Comparison of ENCODE assay signal across 21 cellular contexts in genomic region chr6:5208491-5208890, GRCh38. TPM values are rescaled to one million over a fixed set of nuclear protein-coding genes. Genes with fewer than 3 reads are reported as not detected.
DNase-seq lines count a peak whose midpoint lies in the region; ATAC-seq and TF ChIP-seq lines count a peak whose summit lies in the region.
"Had no signal": no experiment of that assay in that cellular context is flagged by ENCODE, and none has a peak within 500 bp of the region (broad histone marks: within the 10 kb centered on the region; RNA-seq: fewer than 3 reads in every experiment).

No MANE protein-coding gene starts in this region.

- peak overlapping the region; percentile 35 to 76 (median 57) for H3K27ac ChIP-seq in esophagus muscularis mucosa (replicated peaks in 1 of 4)
- H3K27ac ChIP-seq: KMS-11, right lobe of liver had no signal

- POLR2A ChIA-PET in AG04449 (lab: Yijun Ruan, JAX): no interaction called here

- DNase-seq in AG04449 (ENCODE audit: low read depth, low spot score) (peak; percentile 73), esophagus muscularis mucosa (ENCODE audit: extremely low spot score) (no peak), osteocyte (ENCODE audit: extremely low spot score, unreplicated experiment) (no peak)
- no peak for DNase-seq in stimulated activated effector memory CD8-positive, alpha-beta T cell treated with anti-CD3 and anti-CD28 coated beads, Interleukin-12 subunit alpha, Interleukin-12 subunit beta, amount 100 ng/mL, for 72 hours (ENCODE audit: low spot score in 2 of 2)
- DNase-seq: activated B cell treated with CpG ODN at 0.5 μM for 24 hours; activated CD4-positive, alpha-beta memory T cell treated with anti-CD3 and anti-CD28 coated beads, Interleukin-2, amount 10 ng/mL, durations not matched to agents 7 days and 5 days; activated naive CD4-positive, alpha-beta T cell treated with Interleukin-2 at 50 U/mL for 16 hours; activated T-cell treated with anti-CD3 and anti-CD28 coated beads, Interleukin-2, amount 50 U/mL, for 24 hours; DMS53; MV-4-11; NCI-H187 treated with DMSO at 0.1 percent for 48 hours; NCI-H226; right lobe of liver; stimulated activated naive CD8-positive, alpha-beta T cell treated with anti-CD3 and anti-CD28 coated beads, Interleukin-15, Interleukin-2, amounts not matched to agents 100 U/mL and 50 U/mL, for 24 hours had no signal

- CTCF ChIA-PET in AG04449 (lab: Yijun Ruan, JAX): interaction anchor here (0.9 to 6.4 kb wide), 5 partner anchors 9 to 194 kb away, joined by 3 to 29 read pairs (median 5); no protein-coding TSS in a partner anchor

- no peaks in the 10 kb centered on the region for H3K27me3 ChIP-seq in esophagus muscularis mucosa
- H3K27me3 ChIP-seq: right lobe of liver had no signal

- H3K4me1 ChIP-seq in esophagus muscularis mucosa: peaks cover 39 to 55% (median 54%) of the 10 kb centered on the region in 4 donors

- TF ChIP-seq CTCF in AG04449 (IDR thresholded peaks at IDR 0.05; ENCODE audit: insufficient read depth, low read length, missing control alignments) (no peak), esophagus muscularis mucosa (IDR thresholded peaks at IDR 0.05) (no peak), osteocyte (IDR thresholded peaks at IDR 0.05) (no peak)

- H3K27me3 Mint-ChIP-seq in IgD-negative memory B cell (no peaks in the 10 kb centered on the region), osteocyte (ENCODE audit: unreplicated experiment) (no peaks in the 10 kb centered on the region)
- H3K27me3 Mint-ChIP-seq: activated B cell treated with CpG ODN at 0.5 μM for 24 hours; activated CD4-positive, alpha-beta memory T cell treated with anti-CD3 and anti-CD28 coated beads, Interleukin-2, amount 10 ng/mL, durations not matched to agents 7 days and 5 days; activated T-cell treated with anti-CD3 and anti-CD28 coated beads, Interleukin-2, amount 50 U/mL, for 24 hours had no signal

- H3K4me3 ChIP-seq in AG04449 (ENCODE audit: low read depth, low read length) (no peak overlapping the region), esophagus muscularis mucosa (no peak overlapping the region)
- H3K4me3 ChIP-seq: lung, right lobe of liver had no signal

- H3K27ac Mint-ChIP-seq in IgD-negative memory B cell (peak overlapping the region in 2 of 3 donors; percentile 1), osteocyte (ENCODE audit: unreplicated experiment) (peak overlapping the region; percentile 48)
- no peak overlapping the region for H3K27ac Mint-ChIP-seq in stimulated activated effector memory CD8-positive, alpha-beta T cell treated with anti-CD3 and anti-CD28 coated beads, Interleukin-12 subunit alpha, Interleukin-12 subunit beta, amount 100 ng/mL, for 72 hours
- H3K27ac Mint-ChIP-seq: activated B cell treated with CpG ODN at 0.5 μM for 24 hours; activated CD4-positive, alpha-beta memory T cell treated with anti-CD3 and anti-CD28 coated beads, Interleukin-2, amount 10 ng/mL, durations not matched to agents 7 days and 5 days; activated T-cell treated with anti-CD3 and anti-CD28 coated beads, Interleukin-2, amount 50 U/mL, for 24 hours had no signal

- H3K9me3 Mint-ChIP-seq in IgD-negative memory B cell (no peaks in the 10 kb centered on the region), osteocyte (ENCODE audit: unreplicated experiment) (no peaks in the 10 kb centered on the region)
- H3K9me3 Mint-ChIP-seq in stimulated activated effector memory CD8-positive, alpha-beta T cell treated with anti-CD3 and anti-CD28 coated beads, Interleukin-12 subunit alpha, Interleukin-12 subunit beta, amount 100 ng/mL, for 72 hours: no peaks in the 10 kb centered on the region
- H3K9me3 Mint-ChIP-seq: activated B cell treated with CpG ODN at 0.5 μM for 24 hours; activated CD4-positive, alpha-beta memory T cell treated with anti-CD3 and anti-CD28 coated beads, Interleukin-2, amount 10 ng/mL, durations not matched to agents 7 days and 5 days; activated T-cell treated with anti-CD3 and anti-CD28 coated beads, Interleukin-2, amount 50 U/mL, for 24 hours had no signal

- intact Hi-C loops in esophagus muscularis mucosa (cut with DNase I): no loop called here

- H3K36me3 ChIP-seq in esophagus muscularis mucosa: peaks cover 0 to 7% (median 5%) of the 10 kb centered on the region in 4 donors
- H3K36me3 ChIP-seq: right lobe of liver had no signal

- 38% methylated on average over 4 of the region's 4 CpGs for WGBS in esophagus muscularis mucosa

- no peaks in the 10 kb centered on the region for H3K9me3 ChIP-seq in esophagus muscularis mucosa
- H3K9me3 ChIP-seq: right lobe of liver had no signal

- TF ChIP-seq EP300 in esophagus muscularis mucosa (IDR thresholded peaks at IDR 0.05): no peak

- peaks cover 10 to 15% (median 12%) of the 10 kb centered on the region in 3 donors for H3K4me1 Mint-ChIP-seq in IgD-negative memory B cell
- H3K4me1 Mint-ChIP-seq in osteocyte (ENCODE audit: unreplicated experiment): peaks cover 40% of the 10 kb centered on the region
- no peaks in the 10 kb centered on the region for H3K4me1 Mint-ChIP-seq in stimulated activated effector memory CD8-positive, alpha-beta T cell treated with anti-CD3 and anti-CD28 coated beads, Interleukin-12 subunit alpha, Interleukin-12 subunit beta, amount 100 ng/mL, for 72 hours

- H3K4me3 Mint-ChIP-seq in IgD-negative memory B cell (peak overlapping the region in 1 of 4 donors; percentile 63), osteocyte (ENCODE audit: unreplicated experiment) (peak overlapping the region; percentile 11)
- no peak overlapping the region for H3K4me3 Mint-ChIP-seq in stimulated activated effector memory CD8-positive, alpha-beta T cell treated with anti-CD3 and anti-CD28 coated beads, Interleukin-12 subunit alpha, Interleukin-12 subunit beta, amount 100 ng/mL, for 72 hours
- H3K4me3 Mint-ChIP-seq: activated B cell treated with CpG ODN at 0.5 μM for 24 hours; activated CD4-positive, alpha-beta memory T cell treated with anti-CD3 and anti-CD28 coated beads, Interleukin-2, amount 10 ng/mL, durations not matched to agents 7 days and 5 days; activated T-cell treated with anti-CD3 and anti-CD28 coated beads, Interleukin-2, amount 50 U/mL, for 24 hours had no signal

- ATAC-seq in HG03095 (IDR thresholded peaks at IDR 0.05; ENCODE audit: unreplicated experiment) (no peak), HG03108 (IDR thresholded peaks at IDR 0.05; ENCODE audit: unreplicated experiment) (no peak), HG02852 (IDR thresholded peaks at IDR 0.05; ENCODE audit: unreplicated experiment) (no peak)
- ATAC-seq in stimulated activated effector memory CD8-positive, alpha-beta T cell treated with anti-CD3 and anti-CD28 coated beads, Interleukin-12 subunit alpha, Interleukin-12 subunit beta, amount 100 ng/mL, for 72 hours: no peak
- ATAC-seq: Panc1; right lobe of liver; stimulated activated naive CD8-positive, alpha-beta T cell treated with anti-CD3 and anti-CD28 coated beads, Interleukin-15, Interleukin-2, amounts not matched to agents 100 U/mL and 50 U/mL, for 24 hours had no signal

- no peak for TF ChIP-seq POLR2A in esophagus muscularis mucosa (IDR thresholded peaks at IDR 0.05; ENCODE audit: low read depth)

- H3K36me3 Mint-ChIP-seq in IgD-negative memory B cell (peaks cover 7% of the 10 kb centered on the region), osteocyte (ENCODE audit: unreplicated experiment) (no peaks in the 10 kb centered on the region)
- peaks cover 7% of the 10 kb centered on the region for H3K36me3 Mint-ChIP-seq in stimulated activated effector memory CD8-positive, alpha-beta T cell treated with anti-CD3 and anti-CD28 coated beads, Interleukin-12 subunit alpha, Interleukin-12 subunit beta, amount 100 ng/mL, for 72 hours

RNA-seq across cellular contexts. Expression of gene LYRM4, which starts 52.3 kb away (rescaled TPM):
- polyA plus RNA-seq in IgD-negative memory B cell: 36.3 TPM
- 10 to 100 TPM; 16.9 to 20.9 (median 18.4) TPM for total RNA-seq in esophagus muscularis mucosa
- total RNA-seq in osteocyte: 27.1 and 28.8 TPM in 2 replicates

RNA-seq across cellular contexts. Expression of gene FARS2, which starts 52.8 kb away (rescaled TPM):
- 32.8 TPM for polyA plus RNA-seq in IgD-negative memory B cell
- total RNA-seq in esophagus muscularis mucosa: 10 to 100 TPM; 10.6 to 24.9 (median 15.2) TPM
- 13.2 and 17.4 TPM in 2 replicates for total RNA-seq in osteocyte
